ENCODE assay signal across 9 cellular contexts in the genomic region with DNA sequence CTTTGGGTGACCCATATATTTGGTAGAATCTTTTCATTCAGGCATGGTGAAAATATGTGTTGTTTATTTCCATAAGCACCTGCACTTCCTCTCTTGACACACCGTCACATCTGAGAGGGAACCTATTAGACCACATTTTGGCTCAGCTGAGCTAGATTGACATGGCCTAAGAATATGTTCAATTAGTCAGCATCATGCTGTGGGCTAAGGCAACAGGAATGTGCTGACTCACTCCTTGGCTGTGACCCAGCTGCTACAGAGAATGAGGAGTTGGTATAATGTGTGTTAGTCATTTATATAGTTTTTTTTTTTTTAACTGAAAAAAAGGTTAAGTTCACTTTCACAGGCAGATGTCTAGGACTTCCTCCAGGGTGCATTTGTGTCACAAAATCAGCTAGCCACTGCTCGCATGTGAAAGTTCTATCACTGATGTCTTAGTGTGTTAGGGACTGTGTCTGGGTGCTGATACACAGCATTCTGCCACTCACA.
DNase-seq lines count a peak whose midpoint lies in the region; ATAC-seq and TF ChIP-seq lines count a peak whose summit lies in the region.
"Had no signal": no experiment of that assay in that cellular context is flagged by ENCODE, and none has a peak within 500 bp of the region (broad histone marks: within the 10 kb centered on the region; RNA-seq: fewer than 3 reads in every experiment).

No MANE protein-coding gene starts in this region.

- H3K4me1 ChIP-seq in left lung, result peaks cover 0 to 4% of the 10 kb centered on the region in 2 donors

- H3K27ac ChIP-seq in left lung, result no peak overlapping the region
- H3K27ac ChIP-seq: VCaP had no signal

- no peaks in the 10 kb centered on the region for H3K27me3 ChIP-seq in left lung

- H3K4me1 Mint-ChIP-seq in chondrocyte (ENCODE audit: low read depth) (peaks cover 19% of the 10 kb centered on the region), T-helper 17 cell (no peaks in the 10 kb centered on the region)

- DNase-seq in DMS53 treated with DMSO at 0.1 percent for 48 hours (lab: John Stamatoyannopoulos, UW; ENCODE audit: unreplicated experiment), result peak; percentile 94
- DNase-seq in NCI-H460 (ENCODE audit: extremely low read depth, low read depth), result peak; percentile 95
- no peak for DNase-seq in chondrocyte (ENCODE audit: low spot score)
- DNase-seq in left lung, result peak; percentile 31 to 82
- DNase-seq in T-helper 17 cell, result no peak
- no peak for DNase-seq in T-helper 9 cell

- intact Hi-C loops in left lung (cut with DNase I), result no loop called here

- ATAC-seq in GM19467 (IDR thresholded peaks at IDR 0.05; ENCODE audit: unreplicated experiment), result peak; percentile 89
- ATAC-seq in HG03439 (IDR thresholded peaks at IDR 0.05; ENCODE audit: unreplicated experiment), result peak; percentile 96
- ATAC-seq in left lung, result peak; percentile 92
- no peak for ATAC-seq in T-helper 17 cell

- H3K4me3 Mint-ChIP-seq in chondrocyte (ENCODE audit: unreplicated experiment) (no peak overlapping the region), T-helper 17 cell (no peak overlapping the region)

- H3K36me3 Mint-ChIP-seq in chondrocyte (ENCODE audit: low read depth) (no peaks in the 10 kb centered on the region), T-helper 17 cell (ENCODE audit: low read depth) (no peaks in the 10 kb centered on the region)

- H3K4me3 ChIP-seq in left lung, result no peak overlapping the region

- no peaks in the 10 kb centered on the region for H3K36me3 ChIP-seq in left lung

- H3K9me3 ChIP-seq in left lung, result no peaks in the 10 kb centered on the region
- H3K9me3 ChIP-seq in T-helper 17 cell (ENCODE audit: control insufficient read depth, low read length, poor library complexity, severe bottlenecking), result no peaks in the 10 kb centered on the region

- H3K9me3 Mint-ChIP-seq in chondrocyte (ENCODE audit: low read depth), result no peaks in the 10 kb centered on the region

- peak; percentile 57 for TF ChIP-seq CTCF in chondrocyte (IDR thresholded peaks at IDR 0.05)
- TF ChIP-seq CTCF in left lung (IDR thresholded peaks at IDR 0.05), result no peak

- H3K27ac Mint-ChIP-seq in chondrocyte (ENCODE audit: unreplicated experiment) (peak overlapping the region; percentile 92), T-helper 17 cell (no peak overlapping the region)

- H3K27me3 Mint-ChIP-seq in chondrocyte (ENCODE audit: low read depth) (no peaks in the 10 kb centered on the region), T-helper 17 cell (no peaks in the 10 kb centered on the region)

Comparison
In these comparisons a context has a peak if more than half of its experiments do, and no peak if none do; other contexts are left out.
1. DNase-seq: peak in DMS53 treated with DMSO at 0.1 percent for 48 hours (single experiment), NCI-H460 (single experiment) and left lung (2 of 2); none in chondrocyte (single experiment), T-helper 17 cell (0 of 3) and T-helper 9 cell (single experiment).